9 cellular contexts compared by ENCODE assay signal in genomic region chr6:159929819-159930218, GRCh38. TPM values are rescaled to one million over a fixed set of nuclear protein-coding genes. Genes with fewer than 3 reads are reported as not detected.
DNase-seq lines count a peak whose midpoint lies in the region; ATAC-seq, FAIRE-seq and TF ChIP-seq lines count a peak whose summit lies in the region.
"Had no signal": no experiment of that assay in that cellular context is flagged by ENCODE, and none has a peak within 500 bp of the region (broad histone marks: within the 10 kb centered on the region; RNA-seq: fewer than 3 reads in every experiment).

No MANE protein-coding gene starts in this region.

- CTCF ChIA-PET in activated CD4-positive, alpha-beta T cell treated with anti-CD3 and anti-CD28 coated beads, Interleukin-2, amount 10 ng/mL, durations not matched to agents 7 days and 5 days (lab: Charles Lee), result interaction anchor here (0.9 kb wide), 1 partner anchor 238 kb away, joined by 3 read pairs; no protein-coding TSS in a partner anchor

- H3K27ac Mint-ChIP-seq in activated CD4-positive, alpha-beta T cell treated with anti-CD3 and anti-CD28 coated beads, Interleukin-2, amount 10 ng/mL, durations not matched to agents 24 days and 14 days, result no peak overlapping the region
- H3K27ac Mint-ChIP-seq in activated CD4-positive, alpha-beta T cell treated with anti-CD3 and anti-CD28 coated beads, Interleukin-2, amount 10 ng/mL, durations not matched to agents 7 days and 5 days, result no peak overlapping the region
- no peak overlapping the region for H3K27ac Mint-ChIP-seq in CD14-positive monocyte

- intact Hi-C loops in activated CD4-positive, alpha-beta T cell treated with anti-CD3 and anti-CD28 coated beads, Interleukin-2, amount 10 ng/mL, durations not matched to agents 24 days and 14 days (cut with micrococcal nuclease), result loop anchor here (2.0 kb wide), 2 partner anchors 15 to 39 kb away; partner anchors contain the start of gene IGF2R
- intact Hi-C loops in CD14-positive monocyte (cut with micrococcal nuclease), result no loop called here

- no peak for TF ChIP-seq CTCF in CD14-positive monocyte (IDR thresholded peaks at IDR 0.05)

- ATAC-seq in HG03442 (IDR thresholded peaks at IDR 0.05; ENCODE audit: unreplicated experiment) (peak; percentile 54), HG02870 (IDR thresholded peaks at IDR 0.05; ENCODE audit: unreplicated experiment) (no peak)

- H3K9me3 Mint-ChIP-seq in activated CD4-positive, alpha-beta T cell treated with anti-CD3 and anti-CD28 coated beads, Interleukin-2, amount 10 ng/mL, durations not matched to agents 24 days and 14 days, result no peaks in the 10 kb centered on the region
- H3K9me3 Mint-ChIP-seq in activated CD4-positive, alpha-beta T cell treated with anti-CD3 and anti-CD28 coated beads, Interleukin-2, amount 10 ng/mL, durations not matched to agents 7 days and 5 days, result no peaks in the 10 kb centered on the region
- H3K9me3 Mint-ChIP-seq in CD14-positive monocyte, result peaks cover 0 to 3% (median 0%) of the 10 kb centered on the region in 7 donors

- POLR2A ChIA-PET in activated CD4-positive, alpha-beta T cell treated with anti-CD3 and anti-CD28 coated beads, Interleukin-2, amount 10 ng/mL, durations not matched to agents 7 days and 5 days (lab: Charles Lee), result interaction anchor here (0.6 kb wide), 1 partner anchor 139 kb away, joined by 3 read pairs; no protein-coding TSS in a partner anchor

- H3K4me3 Mint-ChIP-seq in activated CD4-positive, alpha-beta T cell treated with anti-CD3 and anti-CD28 coated beads, Interleukin-2, amount 10 ng/mL, durations not matched to agents 24 days and 14 days, result no peak overlapping the region
- H3K4me3 Mint-ChIP-seq in activated CD4-positive, alpha-beta T cell treated with anti-CD3 and anti-CD28 coated beads, Interleukin-2, amount 10 ng/mL, durations not matched to agents 7 days and 5 days, result no peak overlapping the region
- H3K4me3 Mint-ChIP-seq in CD14-positive monocyte, result no peak overlapping the region

- FAIRE-seq in urothelium cell line (lab: Jason Lieb, UNC), result no peak

- DNase-seq in activated CD4-positive, alpha-beta T cell treated with anti-CD3 and anti-CD28 coated beads for 1 hour, result peak; percentile 16
- DNase-seq in activated CD4-positive, alpha-beta T cell treated with anti-CD3 and anti-CD28 coated beads, Interleukin-2, amount 10 ng/mL, durations not matched to agents 24 days and 14 days, result no peak
- peak; percentile 10 for DNase-seq in activated CD4-positive, alpha-beta T cell treated with anti-CD3 and anti-CD28 coated beads, Interleukin-2, amount 10 ng/mL, durations not matched to agents 7 days and 5 days
- DNase-seq in kidney glomerular epithelial cell (lab: John Stamatoyannopoulos, UW) (peak; percentile 67), urothelium cell line (ENCODE audit: low spot score) (peak; percentile 21), CD14-positive monocyte (ENCODE audit: low spot score) (no peak)

- no peaks in the 10 kb centered on the region for H3K36me3 Mint-ChIP-seq in activated CD4-positive, alpha-beta T cell treated with anti-CD3 and anti-CD28 coated beads, Interleukin-2, amount 10 ng/mL, durations not matched to agents 24 days and 14 days (ENCODE audit: low read depth)
- no peaks in the 10 kb centered on the region for H3K36me3 Mint-ChIP-seq in activated CD4-positive, alpha-beta T cell treated with anti-CD3 and anti-CD28 coated beads, Interleukin-2, amount 10 ng/mL, durations not matched to agents 7 days and 5 days (ENCODE audit: low read depth)
- no peaks in the 10 kb centered on the region for H3K36me3 Mint-ChIP-seq in CD14-positive monocyte

- H3K4me1 Mint-ChIP-seq in activated CD4-positive, alpha-beta T cell treated with anti-CD3 and anti-CD28 coated beads, Interleukin-2, amount 10 ng/mL, durations not matched to agents 24 days and 14 days, result peaks cover 23% of the 10 kb centered on the region
- H3K4me1 Mint-ChIP-seq in activated CD4-positive, alpha-beta T cell treated with anti-CD3 and anti-CD28 coated beads, Interleukin-2, amount 10 ng/mL, durations not matched to agents 7 days and 5 days, result peaks cover 29% of the 10 kb centered on the region
- peaks cover 9% of the 10 kb centered on the region for H3K4me1 Mint-ChIP-seq in CD14-positive monocyte

- H3K27me3 Mint-ChIP-seq in activated CD4-positive, alpha-beta T cell treated with anti-CD3 and anti-CD28 coated beads, Interleukin-2, amount 10 ng/mL, durations not matched to agents 24 days and 14 days, result peaks cover 20% of the 10 kb centered on the region
- peaks cover 7% of the 10 kb centered on the region for H3K27me3 Mint-ChIP-seq in activated CD4-positive, alpha-beta T cell treated with anti-CD3 and anti-CD28 coated beads, Interleukin-2, amount 10 ng/mL, durations not matched to agents 7 days and 5 days
- peaks cover 9 to 22% (median 19%) of the 10 kb centered on the region in 3 donors for H3K27me3 Mint-ChIP-seq in CD14-positive monocyte (ENCODE audit: low read depth in 3 of 3)

RNA-seq across cellular contexts. Expression of gene MAS1, which starts 39.0 kb away (rescaled TPM):
- total RNA-seq in activated CD4-positive, alpha-beta T cell treated with anti-CD3 and anti-CD28 coated beads, Interleukin-2, amount 10 ng/mL, durations not matched to agents 24 days and 14 days, result not detected in 2 replicates
- total RNA-seq in activated CD4-positive, alpha-beta T cell treated with anti-CD3 and anti-CD28 coated beads, Interleukin-2, amount 10 ng/mL, durations not matched to agents 7 days and 5 days, result not detected
- not detected for polyA plus RNA-seq in CD14-positive monocyte
- total RNA-seq: fibroblast of villous mesenchyme had no signal

RNA-seq across cellular contexts. Expression of gene IGF2R, which starts 39.1 kb away (rescaled TPM):
- total RNA-seq in activated CD4-positive, alpha-beta T cell treated with anti-CD3 and anti-CD28 coated beads, Interleukin-2, amount 10 ng/mL, durations not matched to agents 24 days and 14 days, result 75.1 and 77.9 TPM in 2 replicates
- 10 to 100 TPM; 62.8 to 65.0 TPM for total RNA-seq in activated CD4-positive, alpha-beta T cell treated with anti-CD3 and anti-CD28 coated beads, Interleukin-2, amount 10 ng/mL, durations not matched to agents 7 days and 5 days
- 1 to 10 TPM; 6.9 to 8.2 TPM for polyA plus RNA-seq in CD14-positive monocyte

Comparison
In these comparisons a context has a peak if more than half of its experiments do, and no peak if none do; other contexts are left out.
1. DNase-seq: peak in activated CD4-positive, alpha-beta T cell treated with anti-CD3 and anti-CD28 coated beads for 1 hour (single experiment), activated CD4-positive, alpha-beta T cell treated with anti-CD3 and anti-CD28 coated beads, Interleukin-2, amount 10 ng/mL, durations not matched to agents 7 days and 5 days (single experiment), kidney glomerular epithelial cell (single experiment) and urothelium cell line (single experiment); none in activated CD4-positive, alpha-beta T cell treated with anti-CD3 and anti-CD28 coated beads, Interleukin-2, amount 10 ng/mL, durations not matched to agents 24 days and 14 days (single experiment) and CD14-positive monocyte (single experiment).